Comparison of ENCODE assay signal across 33 cellular contexts in genomic region chr2:220502539-220502938, GRCh38.
"Had no signal": no experiment of that assay in that cellular context is flagged by ENCODE, and none has a peak within 500 bp of the region (broad histone marks: within the 10 kb centered on the region; RNA-seq: fewer than 3 reads in every experiment).

No MANE protein-coding gene starts in this region.

- H3K27ac ChIP-seq: KMS-11 had no signal

- H3K36me3 ChIP-seq: MG63 had no signal

- H3K9ac ChIP-seq: KMS-11 had no signal

- DNase-seq: Karpas-422, Kasumi-1, MG63, MM.1S, MV-4-11, NCI-H1048, NCI-H1092, NCI-H1092 treated with DMSO at 0.1 percent for 48 hours, NCI-H1105, NCI-H1105 treated with DMSO at 0.1 percent for 48 hours, NCI-H1417, NCI-H1417 treated with DMSO at 0.1 percent for 48 hours, NCI-H1436, NCI-H1436 treated with DMSO at 0.1 percent for 48 hours, NCI-H146, NCI-H1694, NCI-H1694 treated with DMSO at 0.1 percent for 48 hours, NCI-H187, NCI-H187 treated with DMSO at 0.1 percent for 48 hours, NCI-H1930, NCI-H2029, NCI-H2029 treated with DMSO at 0.1 percent for 48 hours, NCI-H2081, NCI-H2081 treated with DMSO at 0.1 percent for 48 hours, NCI-H2107, NCI-H2171, NCI-H2227 treated with DMSO at 0.1 percent for 48 hours, NCI-H226, NCI-H345, NCI-H446, NCI-H446 treated with DMSO at 0.1 percent for 48 hours, NCI-H510A had no signal

- H3K9me3 ChIP-seq: MG63 had no signal

- H3K4me2 ChIP-seq: KMS-11 had no signal

- H3K27me3 ChIP-seq: MG63 had no signal

- H3K4me3 ChIP-seq: MG63 had no signal
